1 cellular context compared by ENCODE assay signal in genomic region chr15:89898628-89899302, GRCh38.
TF ChIP-seq lines count a peak whose summit lies in the region.

No MANE protein-coding gene starts in this region.

TF ChIP-seq in WTC11, 78 proteins besides CTCF, POLR2A, EP300 and RAD21 (continued from another document):
- TF ChIP-seq ARID4B (CRISPR knock-in tag; IDR thresholded peaks at IDR 0.05; ENCODE audit: borderline replicate concordance) (no peak), CBFB (CRISPR knock-in tag; IDR thresholded peaks at IDR 0.05; ENCODE audit: low read depth) (no peak), ZNF121 (CRISPR knock-in tag; IDR thresholded peaks at IDR 0.05) (peak; percentile 31; the same call in 1 of the 2 replicates)
